ENCODE assay signal across 17 cellular contexts in the genomic region with DNA sequence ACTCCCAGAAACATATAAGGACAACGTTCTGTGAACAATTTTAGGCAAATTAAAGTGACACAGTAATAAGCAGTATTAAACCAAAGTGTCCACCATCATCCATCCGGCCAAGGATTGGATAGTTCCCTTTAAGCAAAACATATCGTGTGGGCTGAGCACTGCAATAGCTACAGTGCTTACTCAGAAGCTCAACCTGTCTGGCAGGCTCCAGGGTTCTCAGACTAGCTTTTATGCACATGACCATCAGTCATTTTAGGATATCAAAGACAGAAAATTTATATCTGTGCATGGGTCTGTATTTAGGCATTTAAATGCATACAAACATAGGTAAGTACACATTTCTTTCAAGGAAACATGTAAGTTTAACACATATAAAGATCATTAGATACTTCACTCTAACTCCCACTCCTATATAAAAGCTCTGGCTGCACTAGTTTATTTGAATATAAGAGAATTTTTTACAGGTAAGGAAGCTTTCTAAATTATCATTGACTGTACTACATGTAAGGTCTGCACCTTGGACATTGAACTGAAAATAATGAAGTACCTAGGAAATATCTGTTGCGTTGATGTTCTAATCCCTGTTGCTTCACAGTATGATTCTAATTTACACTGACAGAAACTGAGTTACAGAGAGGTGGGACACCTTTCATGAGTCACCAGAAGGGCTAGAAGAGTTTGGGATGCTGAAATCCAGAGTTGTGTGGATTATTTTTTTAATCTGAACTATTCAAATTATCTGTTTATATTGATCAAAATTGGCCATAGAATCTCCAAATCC.
A peak's percentile ranks its signal among the peaks of the same experiment; 100 is the strongest.
DNase-seq lines count a peak whose midpoint lies in the region; ATAC-seq and TF ChIP-seq lines count a peak whose summit lies in the region.
"Had no signal": no experiment of that assay in that cellular context is flagged by ENCODE, and none has a peak within 500 bp of the region (broad histone marks: within the 10 kb centered on the region; RNA-seq: fewer than 3 reads in every experiment).

No MANE protein-coding gene starts in this region.

- H3K27ac ChIP-seq in PC-9 (no peak overlapping the region), mammary epithelial cell (ENCODE audit: insufficient read depth, low read depth, low read length) (no peak overlapping the region), suprapubic skin (peak overlapping the region; percentile 30), caudate nucleus (ENCODE audit: low read depth, low read length) (no peak overlapping the region), WERI-Rb-1 (no peak overlapping the region)

- CTCF ChIA-PET in PC-9 (lab: Charles Lee) (no interaction called here), mammary epithelial cell (lab: Charles Lee; ENCODE audit: low non-redundant PET) (no interaction called here)

- in situ Hi-C loops in mammary epithelial cell (cut with MboI; ENCODE audit: low sequenced_read_pairs in 2 of 2), result no loop called here

- no peaks in the 10 kb centered on the region for H3K36me3 ChIP-seq in PC-9 (ENCODE audit: low read depth)
- no peaks in the 10 kb centered on the region for H3K36me3 ChIP-seq in mammary epithelial cell (ENCODE audit: insufficient read depth, low read length)
- H3K36me3 ChIP-seq in suprapubic skin, result no peaks in the 10 kb centered on the region
- H3K36me3 ChIP-seq in WERI-Rb-1, result no peaks in the 10 kb centered on the region

- H3F3A ChIP-seq in PC-9 (ENCODE audit: insufficient read depth, low read depth), result peaks cover 16% of the 10 kb centered on the region; the same call in 1 of the 2 replicates

- BruUV-seq in PC-9 (replicated peaks; lab: Mats Ljungman, UMichigan) (no TSS peak), mammary epithelial cell (replicated peaks; lab: Mats Ljungman, UMichigan) (no TSS peak)

- H3K27me3 ChIP-seq in PC-9 (ENCODE audit: insufficient read depth, low read depth), result no peaks in the 10 kb centered on the region
- no peaks in the 10 kb centered on the region for H3K27me3 ChIP-seq in mammary epithelial cell (ENCODE audit: insufficient read depth, low read length)
- no peaks in the 10 kb centered on the region for H3K27me3 ChIP-seq in suprapubic skin
- no peaks in the 10 kb centered on the region for H3K27me3 ChIP-seq in WERI-Rb-1 (ENCODE audit: insufficient read depth, low read depth, severe bottlenecking)

- H3K9me2 ChIP-seq in PC-9 (ENCODE audit: insufficient read depth), result no peaks in the 10 kb centered on the region

- ATAC-seq in left lobe of liver, result peak; percentile 45
- ATAC-seq: CD8-positive, alpha-beta T cell; GM23338; K562; Panc1 had no signal

- no peak for TF ChIP-seq CTCF in PC-9 (conservative IDR thresholded peaks at IDR 0.05)
- no peak for TF ChIP-seq CTCF in mammary epithelial cell (conservative IDR thresholded peaks at IDR 0.05 in 1 of 2, IDR thresholded peaks at IDR 0.05 in 1 of 2; ENCODE audit: extremely low read depth in 1 of 2, insufficient read depth in 1 of 2, low read depth in 1 of 2, low read length in 2 of 2)
- no peak for TF ChIP-seq CTCF in suprapubic skin (IDR thresholded peaks at IDR 0.05)
- no peak for TF ChIP-seq CTCF in WERI-Rb-1 (IDR thresholded peaks at IDR 0.05; ENCODE audit: low read depth, low read length)
- TF ChIP-seq CTCF in lower leg skin (IDR thresholded peaks at IDR 0.05), result no peak

- H3K9me3 ChIP-seq in PC-9 (ENCODE audit: insufficient read depth, low read depth), result no peaks in the 10 kb centered on the region
- H3K9me3 ChIP-seq in mammary epithelial cell (replicated peaks; ENCODE audit: insufficient read depth, low read length), result no peaks in the 10 kb centered on the region
- H3K9me3 ChIP-seq in suprapubic skin, result no peaks in the 10 kb centered on the region
- H3K9me3 ChIP-seq in WERI-Rb-1 (ENCODE audit: severe bottlenecking), result no peaks in the 10 kb centered on the region

- POLR2A ChIA-PET in PC-9 (lab: Charles Lee; ENCODE audit: unreplicated experiment), result interaction anchor here (0.6 kb wide), 1 partner anchor 8 kb away, joined by 8 read pairs; no protein-coding TSS in a partner anchor

- H3K9ac ChIP-seq in mammary epithelial cell (ENCODE audit: insufficient read depth, low read length), result no peak overlapping the region

- H3K4me3 ChIP-seq in PC-9, result no peak overlapping the region
- no peak overlapping the region for H3K4me3 ChIP-seq in mammary epithelial cell (replicated peaks in 1 of 3; ENCODE audit: insufficient read depth in 1 of 3, low read depth in 2 of 3, low read length in 3 of 3)
- H3K4me3 ChIP-seq in suprapubic skin, result no peak overlapping the region
- H3K4me3 ChIP-seq in WERI-Rb-1 (ENCODE audit: low read depth, low read length), result no peak overlapping the region
- no peak overlapping the region for H3K4me3 ChIP-seq in lower leg skin (ENCODE audit: low read depth, poor library complexity, severe bottlenecking)
- H3K4me3 ChIP-seq: GM23338, K562 had no signal

- no peaks in the 10 kb centered on the region for H4K20me1 ChIP-seq in PC-9 (ENCODE audit: insufficient read depth)
- no peaks in the 10 kb centered on the region for H4K20me1 ChIP-seq in mammary epithelial cell (ENCODE audit: insufficient read depth, low read length)

- dilution Hi-C loops in mammary epithelial cell (cut with HindIII; ENCODE audit: low sequenced_read_pairs), result no loop called here

- DNase-seq in PC-9 (peak; percentile 11 to 43), mammary epithelial cell (peak; percentile 67), left lobe of liver (ENCODE audit: low spot score) (no peak), suprapubic skin (ENCODE audit: low spot score in 2 of 2) (no peak), caudate nucleus (lab: John Stamatoyannopoulos, UW) (no peak), WERI-Rb-1 (no peak), lower leg skin (ENCODE audit: low spot score in 2 of 2) (no peak)
- DNase-seq: CD8-positive, alpha-beta T cell; NCI-H1048; NCI-H1694; NCI-H2107; NCI-H226; NCI-H69; SHP77 treated with DMSO at 0.1 percent for 48 hours had no signal

- intact Hi-C loops in PC-9 (cut with micrococcal nuclease; ENCODE audit: unreplicated experiment), result no loop called here
- intact Hi-C loops in mammary epithelial cell (cut with micrococcal nuclease), result loop anchor here (5.0 kb wide), 1 partner anchor 43 kb away; no protein-coding TSS in a partner anchor
- intact Hi-C loops in lower leg skin (cut with DNase I; ENCODE audit: low total_unique reads), result no loop called here

- no peak overlapping the region for H2AFZ ChIP-seq in PC-9
- H2AFZ ChIP-seq in mammary epithelial cell (ENCODE audit: low read depth, low read length), result no peak overlapping the region
- H2AFZ ChIP-seq: GM23338 had no signal

- H3K79me2 ChIP-seq in PC-9 (ENCODE audit: low read depth) (0 out of 2 replicates have a peak, but pooled peaks cover 3% of the 10 kb centered on the region), mammary epithelial cell (ENCODE audit: insufficient read depth, low read length) (peaks cover 45% of the 10 kb centered on the region)

- TF ChIP-seq POLR2A in suprapubic skin (IDR thresholded peaks at IDR 0.05) (no peak), lower leg skin (IDR thresholded peaks at IDR 0.05) (no peak)

- 82% methylated on average over 4 of the region's 4 CpGs for WGBS in mammary epithelial cell (ENCODE audit: low coverage, missing lambda C conversion rate)
- 73% methylated on average over 4 of the region's 4 CpGs for WGBS in suprapubic skin
- WGBS in lower leg skin, 2 donors, result 60 to 75% methylated on average over 4 of the region's 4 CpGs

- H3K4me1 ChIP-seq in PC-9 (replicated peaks; ENCODE audit: insufficient read depth) (peaks cover 28% of the 10 kb centered on the region), mammary epithelial cell (ENCODE audit: insufficient read depth, low read length) (peaks cover 25% of the 10 kb centered on the region), suprapubic skin (peaks cover 6% of the 10 kb centered on the region)

- H3K4me2 ChIP-seq in PC-9, result peak overlapping the region; percentile 29
- no peak overlapping the region for H3K4me2 ChIP-seq in mammary epithelial cell (ENCODE audit: insufficient read depth, low read depth, low read length)
- H3K4me2 ChIP-seq: GM23338 had no signal

- no peak for TF ChIP-seq EP300 in suprapubic skin (IDR thresholded peaks at IDR 0.05)

Comparison
In these comparisons a context has a peak if more than half of its experiments do, and no peak if none do; other contexts are left out.
1. DNase-seq: peak in PC-9 (2 of 2) and mammary epithelial cell (single experiment); none in left lobe of liver (single experiment), suprapubic skin (0 of 2), caudate nucleus (0 of 61), WERI-Rb-1 (single experiment) and lower leg skin (0 of 2).